In the genomic region with DNA sequence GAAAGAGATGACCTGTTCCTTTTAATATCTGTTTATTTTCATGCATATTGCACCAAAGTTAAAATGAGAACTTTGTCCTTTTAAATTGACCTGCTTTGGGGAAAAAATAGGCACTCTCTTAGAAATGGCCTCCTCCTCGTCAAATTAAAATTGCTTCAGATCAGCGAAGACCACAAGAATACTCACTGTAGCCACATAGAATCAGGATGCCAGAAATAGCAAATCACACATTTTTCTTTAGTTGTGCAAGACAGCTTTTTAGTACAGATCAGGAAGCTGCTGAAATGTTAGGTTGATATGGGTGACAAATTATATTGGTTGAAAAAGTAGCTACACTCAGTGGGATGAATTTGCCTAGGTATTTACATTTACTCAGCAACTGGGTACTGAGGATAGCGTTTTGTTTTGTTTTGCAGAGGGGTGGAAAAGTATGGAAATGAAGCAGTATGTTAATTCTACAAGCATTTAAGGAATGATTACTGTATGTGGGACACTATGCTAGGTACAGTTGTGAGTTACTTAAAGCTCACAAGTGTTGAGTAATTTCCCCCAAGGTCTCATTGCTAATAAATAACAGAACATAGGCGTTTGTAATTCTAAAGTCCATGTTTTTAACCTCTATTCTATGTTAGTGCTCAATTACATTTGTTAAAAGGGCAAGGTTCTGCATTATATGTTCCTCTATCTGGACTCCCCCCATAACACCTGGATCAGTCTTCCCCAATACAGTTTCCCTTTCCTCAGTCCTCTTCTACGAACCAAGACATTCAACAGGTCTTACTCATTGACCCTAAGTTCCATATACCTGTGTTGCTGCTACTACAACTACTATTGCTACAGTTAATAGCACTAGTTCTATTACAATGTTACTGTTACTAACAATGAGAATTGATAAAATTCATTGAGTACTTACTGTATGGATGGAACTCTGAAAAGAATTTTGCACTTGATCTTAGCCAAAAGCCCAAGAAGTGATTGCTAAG, we compare ENCODE assay signal across 8 cellular contexts.
DNase-seq lines count a peak whose midpoint lies in the region; ATAC-seq and TF ChIP-seq lines count a peak whose summit lies in the region.

No MANE protein-coding gene starts in this region.

- H3K4me3 ChIP-seq in left ventricle myocardium inferior (no peak overlapping the region), thoracic aorta (no peak overlapping the region)

- DNase-seq in left ventricle myocardium inferior (no peak), Right ventricle myocardium superior (no peak), LHCN-M2 (ENCODE audit: low read depth) (peak; percentile 44), dermis blood vessel endothelial cell (peak; percentile 22), thoracic aorta (ENCODE audit: low spot score) (no peak), SHP77 (lab: John Stamatoyannopoulos, UW) (no peak), NCI-H2171 treated with DMSO at 0.1 percent for 48 hours (lab: John Stamatoyannopoulos, UW) (no peak)

- TF ChIP-seq CTCF in left ventricle myocardium inferior (IDR thresholded peaks at IDR 0.05; ENCODE audit: borderline replicate concordance) (peak; percentile 1), thoracic aorta (IDR thresholded peaks at IDR 0.05) (no peak)

- H3K4me1 ChIP-seq in left ventricle myocardium inferior (peaks cover 33% of the 10 kb centered on the region), thoracic aorta (ENCODE audit: control insufficient read depth in 1 of 2, low read depth in 2 of 2) (peaks cover 4 to 35% of the 10 kb centered on the region in 2 donors)

- ATAC-seq in Right ventricle myocardium superior (ENCODE audit: poor library complexity), result no peak
- peak; percentile 52 for ATAC-seq in thoracic aorta (ENCODE audit: insufficient number of reproducible peaks, low FRiP score, low read depth)
- no peak for ATAC-seq in GM21515 (IDR thresholded peaks at IDR 0.05; ENCODE audit: unreplicated experiment)

- intact Hi-C loops in left ventricle myocardium inferior (cut with micrococcal nuclease) (loop anchor here (10.0 kb wide), 1 partner anchor 147 kb away; no protein-coding TSS in a partner anchor), Right ventricle myocardium superior (cut with DNase I) (loop anchor here (10.0 kb wide), 1 partner anchor 147 kb away; no protein-coding TSS in a partner anchor)

- H3K27me3 ChIP-seq in left ventricle myocardium inferior (ENCODE audit: low read depth) (no peaks in the 10 kb centered on the region), thoracic aorta (replicated peaks; ENCODE audit: insufficient read depth) (no peaks in the 10 kb centered on the region)

- H3K27ac ChIP-seq in left ventricle myocardium inferior (replicated peaks) (peak overlapping the region; percentile 9), thoracic aorta (no peak overlapping the region)

- H3K9me3 ChIP-seq in left ventricle myocardium inferior (replicated peaks) (no peaks in the 10 kb centered on the region), thoracic aorta (no peaks in the 10 kb centered on the region)

- H3K36me3 ChIP-seq in left ventricle myocardium inferior (no peaks in the 10 kb centered on the region), thoracic aorta (no peaks in the 10 kb centered on the region)

Comparison
In these comparisons a context has a peak if more than half of its experiments do, and no peak if none do; other contexts are left out.
1. DNase-seq: peak in LHCN-M2 (single experiment) and dermis blood vessel endothelial cell (single experiment); none in left ventricle myocardium inferior (single experiment), Right ventricle myocardium superior (single experiment), thoracic aorta (single experiment), SHP77 (0 of 2) and NCI-H2171 treated with DMSO at 0.1 percent for 48 hours (single experiment).